ENCODE assay signal across 1 cellular context in the genomic region with DNA sequence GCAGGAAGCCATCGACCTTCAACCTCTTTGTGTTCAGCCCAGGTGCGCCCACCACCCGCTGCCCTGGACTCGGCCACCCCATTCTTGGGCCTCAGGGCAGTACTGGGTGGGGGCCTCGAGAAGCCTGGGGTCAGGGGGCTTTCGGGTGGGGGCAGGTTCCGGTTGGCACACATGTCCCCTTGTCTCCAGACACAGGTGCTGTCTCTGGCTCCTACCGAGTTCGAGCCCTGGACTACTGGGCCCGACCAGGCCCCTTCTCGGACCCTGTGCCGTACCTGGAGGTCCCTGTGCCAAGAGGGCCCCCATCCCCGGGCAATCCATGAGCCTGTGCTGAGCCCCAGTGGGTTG.
TF ChIP-seq lines count a peak whose summit lies in the region.

No MANE protein-coding gene starts in this region.

TF ChIP-seq in GM23338, 12 proteins besides CTCF, POLR2A, EP300 and RAD21 (continued from another document):
- TF ChIP-seq, protein P1, sequence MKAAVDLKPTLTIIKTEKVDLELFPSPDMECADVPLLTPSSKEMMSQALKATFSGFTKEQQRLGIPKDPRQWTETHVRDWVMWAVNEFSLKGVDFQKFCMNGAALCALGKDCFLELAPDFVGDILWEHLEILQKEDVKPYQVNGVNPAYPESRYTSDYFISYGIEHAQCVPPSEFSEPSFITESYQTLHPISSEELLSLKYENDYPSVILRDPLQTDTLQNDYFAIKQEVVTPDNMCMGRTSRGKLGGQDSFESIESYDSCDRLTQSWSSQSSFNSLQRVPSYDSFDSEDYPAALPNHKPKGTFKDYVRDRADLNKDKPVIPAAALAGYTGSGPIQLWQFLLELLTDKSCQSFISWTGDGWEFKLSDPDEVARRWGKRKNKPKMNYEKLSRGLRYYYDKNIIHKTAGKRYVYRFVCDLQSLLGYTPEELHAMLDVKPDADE (IDR thresholded peaks at IDR 0.05) = no peak
